In the genomic region with DNA sequence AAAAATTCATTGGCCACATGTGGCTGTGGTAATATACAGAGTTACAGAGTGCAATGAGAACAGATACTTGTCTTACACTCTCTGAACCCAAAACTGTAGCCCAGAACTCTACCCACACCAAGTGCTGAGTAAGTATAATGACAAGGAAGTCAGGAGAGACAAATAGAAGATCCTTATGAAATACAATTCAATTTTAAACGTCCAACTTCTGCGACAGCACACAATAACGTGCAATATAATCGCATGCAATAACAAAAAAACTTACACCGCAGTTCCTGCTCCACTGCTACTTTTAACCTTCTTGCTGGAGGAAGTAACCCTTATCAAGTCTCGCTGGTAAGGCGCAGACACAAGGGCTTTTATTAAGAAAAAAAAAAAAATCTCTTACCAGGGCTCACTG, we compare ENCODE assay signal across 10 cellular contexts. TPM values are rescaled to one million over a fixed set of nuclear protein-coding genes. Genes with fewer than 3 reads are reported as not detected.
DNase-seq lines count a peak whose midpoint lies in the region; ATAC-seq, FAIRE-seq and TF ChIP-seq lines count a peak whose summit lies in the region.
"Had no signal": no experiment of that assay in that cellular context is flagged by ENCODE, and none has a peak within 500 bp of the region (broad histone marks: within the 10 kb centered on the region; RNA-seq: fewer than 3 reads in every experiment).

No MANE protein-coding gene starts in this region.

- no peak for TF ChIP-seq CTCF in fibroblast of the aortic adventitia (IDR thresholded peaks at IDR 0.05; ENCODE audit: insufficient read depth, low read length)
- no peak for TF ChIP-seq CTCF in GM10248 (IDR thresholded peaks at IDR 0.05; ENCODE audit: control extremely low read depth, extremely low read depth, low read depth, missing control alignments)

- H3K4me3 ChIP-seq in fibroblast of the aortic adventitia (ENCODE audit: low read depth, low read length) (peak overlapping the region; percentile 99), skin epidermis (peak overlapping the region; percentile 69 to 99 (median 93))

- H3K27ac ChIP-seq in skin epidermis = peak overlapping the region in 17 of 21 experiments; percentile 88 to 99 (median 97)

- H3K36me3 Mint-ChIP-seq in T-cell = peaks cover 13% of the 10 kb centered on the region

- H3K27me3 Mint-ChIP-seq in T-cell = no peaks in the 10 kb centered on the region

- no peaks in the 10 kb centered on the region for H3K9me3 Mint-ChIP-seq in T-cell

- FAIRE-seq in H54 (lab: Jason Lieb, UNC) = no peak

- no peak for TF ChIP-seq POLR2A in H54 (IDR thresholded peaks at IDR 0.05; ENCODE audit: low read depth, low read length)

- peak; percentile 48 to 69 (median 52) for ATAC-seq in T-cell (replicated peaks in 1 of 4)

- peak overlapping the region; percentile 85 to 94 (median 87) for H3K4me3 Mint-ChIP-seq in T-cell

- H3K27ac Mint-ChIP-seq in T-cell = peak overlapping the region; percentile 91 to 93

- CTCF ChIA-PET in HEK293T (lab: Yijun Ruan, JAX) (no interaction called here), T-cell (lab: Charles Lee) (interaction anchor here in 1 of 2 donors (1.0 kb wide), 1 partner anchor 40 kb away, joined by 6 read pairs; no protein-coding TSS in a partner anchor), GM10248 (lab: Yijun Ruan, JAX) (interaction anchor here (0.8 to 2.6 kb wide), 2 partner anchors 40 to 66 kb away, joined by 3 to 7 read pairs; no protein-coding TSS in a partner anchor)

- POLR2A ChIA-PET in HEK293T (lab: Yijun Ruan, JAX) (interaction anchor here (0.6 kb wide), 1 partner anchor 10 kb away, joined by 3 read pairs; no protein-coding TSS in a partner anchor), T-cell (lab: Charles Lee) (no interaction called here), GM10248 (lab: Yijun Ruan, JAX) (no interaction called here)

- DNase-seq in HEK293T (ENCODE audit: extremely low spot score) (no peak), T-cell (peak in 7 of 34 experiments; percentile 5 to 28 (median 18)), fibroblast of the aortic adventitia (ENCODE audit: low read depth) (peak; percentile 11), GM10248 (ENCODE audit: extremely low spot score) (no peak), amniotic stem cell (lab: John Stamatoyannopoulos, UW) (no peak), H54 (ENCODE audit: insufficient read length, low spot score) (no peak), DMS153 treated with DMSO at 0.1 percent for 48 hours (lab: John Stamatoyannopoulos, UW; ENCODE audit: unreplicated experiment) (no peak)
- DNase-seq: NCI-H1105 treated with DMSO at 0.1 percent for 48 hours had no signal

- H3K4me1 Mint-ChIP-seq in T-cell = peaks cover 14 to 22% (median 17%) of the 10 kb centered on the region in 3 donors

TF ChIP-seq in HEK293T, 16 proteins besides CTCF, POLR2A, EP300 and RAD21:
- TF ChIP-seq ZNF384 (IDR thresholded peaks at IDR 0.05) (peak; percentile 39; the same call in 1 of the 2 replicates), TARDBP (IDR thresholded peaks at IDR 0.05) (no peak), SP1 (IDR thresholded peaks at IDR 0.05) (no peak)

RNA-seq across cellular contexts. Expression of gene SFT2D1, which starts 0.9 kb away (rescaled TPM):
- total RNA-seq in T-cell (10 to 100 TPM; 13.8 to 32.0 (median 24.6) TPM), fibroblast of the aortic adventitia (ENCODE audit: low replicate concordance) (10.8 and 37.7 TPM in 2 replicates)

RNA-seq across cellular contexts. Expression of gene PRR18, which starts 33.3 kb away (rescaled TPM):
- not detected for total RNA-seq in T-cell
- total RNA-seq in fibroblast of the aortic adventitia (ENCODE audit: low replicate concordance) = not detected in 2 replicates
- total RNA-seq: pulmonary artery endothelial cell had no signal

RNA-seq across cellular contexts. Expression of gene MPC1, which starts 41.3 kb away (rescaled TPM):
- 10 to 100 TPM; 23.8 to 31.2 (median 27.5) TPM for total RNA-seq in T-cell
- 11.8 and 33.8 TPM in 2 replicates for total RNA-seq in fibroblast of the aortic adventitia (ENCODE audit: low replicate concordance)
